Comparison of ENCODE assay signal across 34 cellular contexts in genomic region chr13:59446391-59446790, GRCh38.
"Had no signal": no experiment of that assay in that cellular context is flagged by ENCODE, and none has a peak within 500 bp of the region (broad histone marks: within the 10 kb centered on the region; RNA-seq: fewer than 3 reads in every experiment).

No MANE protein-coding gene starts in this region.

- H3K4me3 ChIP-seq: adrenal gland, MG63, SJCRH30 had no signal

- ATAC-seq: activated naive CD4-positive, alpha-beta T cell treated with anti-CD3 and anti-CD28 coated beads, Interleukin-2, amount 50 U/mL, for 72 hours; activated T-cell treated with anti-CD3 and anti-CD28 coated beads, Interleukin-2, amount 50 U/mL, for 4 hours; Panc1 had no signal

- H3K9me3 ChIP-seq: adrenal gland, MG63, SJCRH30 had no signal

- H3K4me1 ChIP-seq: adrenal gland had no signal

- FAIRE-seq: bronchial epithelial cell had no signal

- H3K36me3 Mint-ChIP-seq: activated CD4-positive, alpha-beta memory T cell treated with anti-CD3 and anti-CD28 coated beads for 36 hours; activated naive CD4-positive, alpha-beta T cell treated with anti-CD3 and anti-CD28 coated beads, Interleukin-2, amount 50 U/mL, for 72 hours; brain had no signal

- H3K4me3 Mint-ChIP-seq: activated B cell treated with CpG ODN at 0.5 μM for 24 hours; activated CD4-positive, alpha-beta memory T cell treated with anti-CD3 and anti-CD28 coated beads for 36 hours; activated naive CD4-positive, alpha-beta T cell treated with anti-CD3 and anti-CD28 coated beads for 36 hours; activated T-cell treated with anti-CD3 and anti-CD28 coated beads, Interleukin-2, amount 50 U/mL, for 4 hours; activated T-helper 1 cell treated with anti-CD3 and anti-CD28 coated beads, Interleukin-12 subunit alpha, Interleukin-12 subunit beta, Interleukin-2, Interleukin-4 antibody, amounts not matched to agents 30 ng/mL and 10 ng/mL and 1 ng/mL, durations not matched to agents 14 hours and 24 hours and 36 hours; brain had no signal

- H3K27ac Mint-ChIP-seq: activated B cell treated with CpG ODN at 0.5 μM for 24 hours; activated CD4-positive, alpha-beta memory T cell treated with anti-CD3 and anti-CD28 coated beads for 36 hours; activated naive CD4-positive, alpha-beta T cell treated with anti-CD3 and anti-CD28 coated beads for 36 hours; activated naive CD4-positive, alpha-beta T cell treated with anti-CD3 and anti-CD28 coated beads, Interleukin-2, amount 50 U/mL, for 72 hours; activated T-helper 1 cell treated with anti-CD3 and anti-CD28 coated beads, Interleukin-12 subunit alpha, Interleukin-12 subunit beta, Interleukin-2, Interleukin-4 antibody, amounts not matched to agents 30 ng/mL and 10 ng/mL and 1 ng/mL, durations not matched to agents 14 hours and 24 hours and 36 hours had no signal

- DNase-seq: activated B cell treated with CpG ODN at 0.5 μM for 24 hours; activated CD4-positive, alpha-beta memory T cell treated with anti-CD3 and anti-CD28 coated beads for 36 hours; activated CD4-positive, alpha-beta T cell treated with anti-CD3 and anti-CD28 coated beads for 4 hours; activated CD4-positive, alpha-beta T cell treated with anti-CD3 and anti-CD28 coated beads, Interleukin-2, amount 50 U/mL, for 1 hour; activated CD4-positive, CD25-positive, alpha-beta regulatory T cell treated with anti-CD3 and anti-CD28 coated beads, Interleukin-2, amount 50 U/mL, for 72 hours; activated CD8-positive, alpha-beta memory T cell treated with anti-CD3 and anti-CD28 coated beads, Interleukin-2, amount 50 U/mL, for 4 hours; activated gamma-delta T cell treated with Interleukin-2 at 50 U/mL for 16 hours; activated naive CD4-positive, alpha-beta T cell treated with anti-CD3 and anti-CD28 coated beads for 36 hours; activated T-cell treated with anti-CD3 and anti-CD28 coated beads for 4 hours; activated T-cell treated with anti-CD3 and anti-CD28 coated beads, Interleukin-2, amount 50 U/mL, for 4 hours; adrenal gland; caudate nucleus; cerebellar nuclear complex; Karpas-422; MG63; NCI-H1048; NCI-H1105 treated with DMSO at 0.1 percent for 48 hours; NCI-H1436; NCI-H1694 treated with DMSO at 0.1 percent for 48 hours; NCI-H2029; NCI-H345; NCI-H524 treated with DMSO at 0.1 percent for 48 hours; SHP77; SJCRH30; SW 1271; T-helper 1 cell; T-helper 2 cell; T-helper 9 cell had no signal

- H3K4me1 Mint-ChIP-seq: activated B cell treated with CpG ODN at 0.5 μM for 24 hours had no signal

- H3K9me3 Mint-ChIP-seq: activated B cell treated with CpG ODN at 0.5 μM for 24 hours; activated CD4-positive, alpha-beta memory T cell treated with anti-CD3 and anti-CD28 coated beads for 36 hours; activated naive CD4-positive, alpha-beta T cell treated with anti-CD3 and anti-CD28 coated beads for 36 hours; activated naive CD4-positive, alpha-beta T cell treated with anti-CD3 and anti-CD28 coated beads, Interleukin-2, amount 50 U/mL, for 72 hours; activated T-cell treated with anti-CD3 and anti-CD28 coated beads, Interleukin-2, amount 50 U/mL, for 4 hours; activated T-helper 1 cell treated with anti-CD3 and anti-CD28 coated beads, Interleukin-12 subunit alpha, Interleukin-12 subunit beta, Interleukin-2, Interleukin-4 antibody, amounts not matched to agents 30 ng/mL and 10 ng/mL and 1 ng/mL, durations not matched to agents 14 hours and 24 hours and 36 hours; brain had no signal

- H3K27me3 ChIP-seq: adrenal gland, MG63, SJCRH30 had no signal

- H3K27ac ChIP-seq: adrenal gland, SJCRH30, VCaP had no signal

- H3K36me3 ChIP-seq: adrenal gland, MG63, SJCRH30 had no signal
